11 cellular contexts compared by ENCODE assay signal in genomic region chr1:155942578-155943141, GRCh38. TPM values are rescaled to one million over a fixed set of nuclear protein-coding genes. Genes with fewer than 3 reads are reported as not detected.
DNase-seq lines count a peak whose midpoint lies in the region; ATAC-seq and TF ChIP-seq lines count a peak whose summit lies in the region.
"Had no signal": no experiment of that assay in that cellular context is flagged by ENCODE, and none has a peak within 500 bp of the region (broad histone marks: within the 10 kb centered on the region; RNA-seq: fewer than 3 reads in every experiment).

No MANE protein-coding gene starts in this region.

- DNase-seq in HFFc6 (no peak), nephron progenitor cell (no peak)
- DNase-seq in activated naive CD8-positive, alpha-beta T cell treated with anti-CD3 and anti-CD28 coated beads for 36 hours = no peak
- DNase-seq: activated T-cell treated with anti-CD3 and anti-CD28 coated beads for 4 hours, dermis blood vessel endothelial cell had no signal

- peak overlapping the region; percentile 23; the same call in 1 of the 2 replicates for H3K4me3 Mint-ChIP-seq in HFFc6
- H3K4me3 Mint-ChIP-seq in activated naive CD8-positive, alpha-beta T cell treated with anti-CD3 and anti-CD28 coated beads for 36 hours = no peak overlapping the region
- H3K4me3 Mint-ChIP-seq in nephron progenitor cell = no peak overlapping the region

- H3K27ac Mint-ChIP-seq in HFFc6 (peak overlapping the region; percentile 48), nephron progenitor cell (peak overlapping the region; percentile 90)
- H3K27ac Mint-ChIP-seq in activated naive CD8-positive, alpha-beta T cell treated with anti-CD3 and anti-CD28 coated beads for 36 hours = peak overlapping the region; percentile 85

- H3K36me3 Mint-ChIP-seq in HFFc6 (ENCODE audit: low read depth) (0 out of 2 replicates have a peak, but pooled peaks cover 13% of the 10 kb centered on the region), nephron progenitor cell (ENCODE audit: low read depth) (peaks cover 11% of the 10 kb centered on the region)
- peaks cover 24% of the 10 kb centered on the region for H3K36me3 Mint-ChIP-seq in activated naive CD8-positive, alpha-beta T cell treated with anti-CD3 and anti-CD28 coated beads for 36 hours

- H3K4me1 Mint-ChIP-seq in HFFc6 (ENCODE audit: low read depth) (peaks cover 35% of the 10 kb centered on the region), nephron progenitor cell (peaks cover 73% of the 10 kb centered on the region)
- peaks cover 75% of the 10 kb centered on the region for H3K4me1 Mint-ChIP-seq in activated naive CD8-positive, alpha-beta T cell treated with anti-CD3 and anti-CD28 coated beads for 36 hours

- H3K9me3 ChIP-seq in BLaER1 treated with 17β-estradiol and CSF1 and Interleukin-3, amounts not matched to agents 10 nM and 100 nM (replicated peaks in 1 of 11) = no peaks in the 10 kb centered on the region

- H3K9ac ChIP-seq in BLaER1 treated with 17β-estradiol and CSF1 and Interleukin-3, amounts not matched to agents 10 nM and 100 nM = peak overlapping the region in 9 of 11 experiments; percentile 17 to 69 (median 56); a peak in 10 of 22 replicates

- peak overlapping the region; percentile 75 to 95 (median 86) for H3K4me2 ChIP-seq in BLaER1 treated with 17β-estradiol and CSF1 and Interleukin-3, amounts not matched to agents 10 nM and 100 nM

- TF ChIP-seq CTCF in HFFc6 (IDR thresholded peaks at IDR 0.05) (no peak), nephron progenitor cell (IDR thresholded peaks at IDR 0.05) (no peak)

- ATAC-seq in GM21360 (IDR thresholded peaks at IDR 0.05; ENCODE audit: unreplicated experiment) (no peak), GM18498 (IDR thresholded peaks at IDR 0.05; ENCODE audit: unreplicated experiment) (no peak), HG02870 (IDR thresholded peaks at IDR 0.05; ENCODE audit: unreplicated experiment) (no peak)

- H3K27ac ChIP-seq in BLaER1 treated with 17β-estradiol and CSF1 and Interleukin-3, amounts not matched to agents 10 nM and 100 nM = peak overlapping the region in 10 of 11 experiments; percentile 9 to 69 (median 56); a peak in 15 of 22 replicates

- peaks cover 13 to 36% (median 21%) of the 10 kb centered on the region in 11 experiments; a peak in 21 of 22 replicates for H3K36me3 ChIP-seq in BLaER1 treated with 17β-estradiol and CSF1 and Interleukin-3, amounts not matched to agents 10 nM and 100 nM

- peaks cover 92 to 100% (median 96%) of the 10 kb centered on the region in 10 experiments for H3K4me1 ChIP-seq in BLaER1 treated with 17β-estradiol and CSF1 and Interleukin-3, amounts not matched to agents 10 nM and 100 nM

- H3K27me3 ChIP-seq in BLaER1 treated with 17β-estradiol and CSF1 and Interleukin-3, amounts not matched to agents 10 nM and 100 nM = no peaks in the 10 kb centered on the region

- H3K9me3 Mint-ChIP-seq in HFFc6 (no peaks in the 10 kb centered on the region), nephron progenitor cell (no peaks in the 10 kb centered on the region)
- H3K9me3 Mint-ChIP-seq in activated naive CD8-positive, alpha-beta T cell treated with anti-CD3 and anti-CD28 coated beads for 36 hours = no peaks in the 10 kb centered on the region

- H3K27me3 Mint-ChIP-seq in HFFc6 (ENCODE audit: insufficient read depth) (peaks cover 13% of the 10 kb centered on the region), nephron progenitor cell (ENCODE audit: low read depth, poor library complexity) (peaks cover 6% of the 10 kb centered on the region)
- no peaks in the 10 kb centered on the region for H3K27me3 Mint-ChIP-seq in activated naive CD8-positive, alpha-beta T cell treated with anti-CD3 and anti-CD28 coated beads for 36 hours

- peaks cover 0 to 41% (median 24%) of the 10 kb centered on the region in 11 experiments; a peak in 15 of 22 replicates for H4K20me1 ChIP-seq in BLaER1 treated with 17β-estradiol and CSF1 and Interleukin-3, amounts not matched to agents 10 nM and 100 nM

- no peak overlapping the region; a peak in 1 of 20 replicates for H3K4me3 ChIP-seq in BLaER1 treated with 17β-estradiol and CSF1 and Interleukin-3, amounts not matched to agents 10 nM and 100 nM

RNA-seq across cellular contexts. Expression of gene RXFP4, which starts 1.2 kb away (rescaled TPM):
- total RNA-seq in HFFc6 (2021; fragmentation: NEBNext Ultra II Directional; extraction: Animal tissue kit (Norgen Biotek cat#: 25700)) = not detected
- under 1 TPM in 1 of 2 experiments, not detected in 1; 0.16 TPM for total RNA-seq in activated naive CD8-positive, alpha-beta T cell treated with anti-CD3 and anti-CD28 coated beads for 36 hours
- total RNA-seq: dermis blood vessel endothelial cell, omental fat pad, SK-MEL-5 had no signal

RNA-seq across cellular contexts. Expression of gene KHDC4, which starts 8.4 kb away (rescaled TPM):
- total RNA-seq in HFFc6 (2021; fragmentation: NEBNext Ultra II Directional; extraction: Animal tissue kit (Norgen Biotek cat#: 25700)) = 10 to 100 TPM; 22.6 to 26.1 (median 23.5) TPM
- total RNA-seq in activated naive CD8-positive, alpha-beta T cell treated with anti-CD3 and anti-CD28 coated beads for 36 hours = 10 to 100 TPM; 53.2 to 54.7 TPM

RNA-seq across cellular contexts. Expression of gene RIT1, which starts 31.5 kb away (rescaled TPM):
- total RNA-seq in HFFc6 (2021; fragmentation: NEBNext Ultra II Directional; extraction: Animal tissue kit (Norgen Biotek cat#: 25700)) = 10 to 100 TPM; 26.1 to 35.4 (median 32.1) TPM
- total RNA-seq in activated naive CD8-positive, alpha-beta T cell treated with anti-CD3 and anti-CD28 coated beads for 36 hours = 10 to 100 TPM; 19.4 to 20.0 TPM

RNA-seq across cellular contexts. Expression of gene ARHGEF2, which starts 35.7 kb away (rescaled TPM):
- total RNA-seq in HFFc6 (2021; fragmentation: NEBNext Ultra II Directional; extraction: Animal tissue kit (Norgen Biotek cat#: 25700)) = 10 to 100 TPM; 82.0 to 94.6 (median 83.9) TPM
- 100 to 1,000 TPM; 135 to 148 TPM for total RNA-seq in activated naive CD8-positive, alpha-beta T cell treated with anti-CD3 and anti-CD28 coated beads for 36 hours
